Comparison of ENCODE assay signal across 8 cellular contexts in genomic region chr20:47320990-47321805, GRCh38. TPM values are rescaled to one million over a fixed set of nuclear protein-coding genes. Genes with fewer than 3 reads are reported as not detected.
DNase-seq lines count a peak whose midpoint lies in the region; ATAC-seq and TF ChIP-seq lines count a peak whose summit lies in the region.

No MANE protein-coding gene starts in this region.

- peak overlapping the region in 1 of 4 donors; percentile 4 for H3K4me3 Mint-ChIP-seq in CD4-positive, CD25-positive, alpha-beta regulatory T cell
- H3K4me3 Mint-ChIP-seq in chondrocyte (ENCODE audit: unreplicated experiment): no peak overlapping the region
- peak overlapping the region; percentile 63 for H3K4me3 Mint-ChIP-seq in natural killer cell treated with Interleukin-12 subunit alpha and Interleukin-12 subunit beta and Interleukin-15 and Interleukin-18, amount 100 ng/mL, for 72 hours

- peaks cover 11% of the 10 kb centered on the region for H3K36me3 Mint-ChIP-seq in CD4-positive, CD25-positive, alpha-beta regulatory T cell
- H3K36me3 Mint-ChIP-seq in chondrocyte (ENCODE audit: low read depth): peaks cover 2% of the 10 kb centered on the region
- H3K36me3 Mint-ChIP-seq in natural killer cell treated with Interleukin-12 subunit alpha and Interleukin-12 subunit beta and Interleukin-15 and Interleukin-18, amount 100 ng/mL, for 72 hours: no peaks in the 10 kb centered on the region

- H3K9me3 Mint-ChIP-seq in CD4-positive, CD25-positive, alpha-beta regulatory T cell: no peaks in the 10 kb centered on the region
- H3K9me3 Mint-ChIP-seq in chondrocyte (ENCODE audit: low read depth): no peaks in the 10 kb centered on the region
- H3K9me3 Mint-ChIP-seq in natural killer cell treated with Interleukin-12 subunit alpha and Interleukin-12 subunit beta and Interleukin-15 and Interleukin-18, amount 100 ng/mL, for 72 hours: no peaks in the 10 kb centered on the region

- no peak for DNase-seq in CD4-positive, CD25-positive, alpha-beta regulatory T cell
- DNase-seq in NCI-H2029 (lab: John Stamatoyannopoulos, UW) (peak; percentile 37), chondrocyte (ENCODE audit: low spot score) (no peak), AG08395 (ENCODE audit: low spot score) (no peak), HAP-1 (ENCODE audit: low spot score in 2 of 2) (no peak)
- no peak for DNase-seq in natural killer cell treated with Interleukin-12 subunit alpha and Interleukin-12 subunit beta and Interleukin-15 and Interleukin-18, amount 100 ng/mL, for 72 hours (ENCODE audit: low spot score)

- H3K4me1 ChIP-seq in CD4-positive, CD25-positive, alpha-beta regulatory T cell (ENCODE audit: control insufficient read depth, insufficient read depth, low read length, poor library complexity, severe bottlenecking): peaks cover 37% of the 10 kb centered on the region
- H3K4me1 ChIP-seq in HAP-1: peaks cover 52% of the 10 kb centered on the region

- no peak overlapping the region for H3K27ac ChIP-seq in CD4-positive, CD25-positive, alpha-beta regulatory T cell (ENCODE audit: insufficient read depth, low read length, poor library complexity, severe bottlenecking)

- ATAC-seq in CD4-positive, CD25-positive, alpha-beta regulatory T cell (ENCODE audit: low read depth in 2 of 2): no peak
- ATAC-seq in natural killer cell treated with Interleukin-12 subunit alpha and Interleukin-12 subunit beta and Interleukin-15 and Interleukin-18, amount 100 ng/mL, for 72 hours: peak in 1 of 2 donors; percentile 62
- ATAC-seq in HG03521 (IDR thresholded peaks at IDR 0.05; ENCODE audit: unreplicated experiment) (no peak), GM21515 (IDR thresholded peaks at IDR 0.05; ENCODE audit: unreplicated experiment) (no peak)

- H3K27me3 Mint-ChIP-seq in CD4-positive, CD25-positive, alpha-beta regulatory T cell: no peaks in the 10 kb centered on the region
- no peaks in the 10 kb centered on the region for H3K27me3 Mint-ChIP-seq in chondrocyte (ENCODE audit: low read depth)
- H3K27me3 Mint-ChIP-seq in natural killer cell treated with Interleukin-12 subunit alpha and Interleukin-12 subunit beta and Interleukin-15 and Interleukin-18, amount 100 ng/mL, for 72 hours: no peaks in the 10 kb centered on the region

- peaks cover 18 to 79% (median 53%) of the 10 kb centered on the region in 4 donors for H3K4me1 Mint-ChIP-seq in CD4-positive, CD25-positive, alpha-beta regulatory T cell
- peaks cover 70% of the 10 kb centered on the region for H3K4me1 Mint-ChIP-seq in chondrocyte (ENCODE audit: low read depth)
- H3K4me1 Mint-ChIP-seq in natural killer cell treated with Interleukin-12 subunit alpha and Interleukin-12 subunit beta and Interleukin-15 and Interleukin-18, amount 100 ng/mL, for 72 hours (ENCODE audit: low read depth in 2 of 2): peaks cover 46 to 56% of the 10 kb centered on the region in 2 donors

- no peaks in the 10 kb centered on the region for H3K27me3 ChIP-seq in CD4-positive, CD25-positive, alpha-beta regulatory T cell (ENCODE audit: control insufficient read depth, insufficient read depth, low read length)
- no peaks in the 10 kb centered on the region for H3K27me3 ChIP-seq in HAP-1 (ENCODE audit: low read depth)

- in situ Hi-C loops in HAP-1 (cut with MboI; ENCODE audit: low sequenced_read_pairs): no loop called here

- no peak overlapping the region for H3K4me3 ChIP-seq in CD4-positive, CD25-positive, alpha-beta regulatory T cell (ENCODE audit: low read depth, low read length)
- H3K4me3 ChIP-seq in HAP-1: no peak overlapping the region

- no peaks in the 10 kb centered on the region for H3K9me3 ChIP-seq in CD4-positive, CD25-positive, alpha-beta regulatory T cell (ENCODE audit: control insufficient read depth in 2 of 2, low read length in 2 of 2)
- no peaks in the 10 kb centered on the region for H3K9me3 ChIP-seq in HAP-1

- TF ChIP-seq CTCF in chondrocyte (IDR thresholded peaks at IDR 0.05): no peak

- H3K36me3 ChIP-seq in CD4-positive, CD25-positive, alpha-beta regulatory T cell (ENCODE audit: control insufficient read depth, insufficient read depth, low read length): peaks cover 2% of the 10 kb centered on the region
- peaks cover 12% of the 10 kb centered on the region for H3K36me3 ChIP-seq in HAP-1 (replicated peaks)

- H3K27ac Mint-ChIP-seq in CD4-positive, CD25-positive, alpha-beta regulatory T cell: peak overlapping the region; percentile 23 to 84 (median 77)
- peak overlapping the region; percentile 99 for H3K27ac Mint-ChIP-seq in chondrocyte (ENCODE audit: unreplicated experiment)
- peak overlapping the region; percentile 98 to 99 for H3K27ac Mint-ChIP-seq in natural killer cell treated with Interleukin-12 subunit alpha and Interleukin-12 subunit beta and Interleukin-15 and Interleukin-18, amount 100 ng/mL, for 72 hours

RNA-seq across cellular contexts. Expression of gene ZMYND8, which starts 35.3 kb away (rescaled TPM):
- 47.2 TPM for total RNA-seq in CD4-positive, CD25-positive, alpha-beta regulatory T cell
- polyA plus RNA-seq in CD4-positive, CD25-positive, alpha-beta regulatory T cell: 10 to 100 TPM in 1 of 4 donors, 1 to 10 TPM in 3; 7.5 to 10.4 (median 8.2) TPM
- total RNA-seq in chondrocyte: 31.9 to 35.0 TPM (median 33.8 TPM) in 3 replicates
- 10 to 100 TPM; 42.1 to 65.7 TPM for total RNA-seq in natural killer cell treated with Interleukin-12 subunit alpha and Interleukin-12 subunit beta and Interleukin-15 and Interleukin-18, amount 100 ng/mL, for 72 hours
